Comparison of ENCODE assay signal across 15 cellular contexts in the genomic region with DNA sequence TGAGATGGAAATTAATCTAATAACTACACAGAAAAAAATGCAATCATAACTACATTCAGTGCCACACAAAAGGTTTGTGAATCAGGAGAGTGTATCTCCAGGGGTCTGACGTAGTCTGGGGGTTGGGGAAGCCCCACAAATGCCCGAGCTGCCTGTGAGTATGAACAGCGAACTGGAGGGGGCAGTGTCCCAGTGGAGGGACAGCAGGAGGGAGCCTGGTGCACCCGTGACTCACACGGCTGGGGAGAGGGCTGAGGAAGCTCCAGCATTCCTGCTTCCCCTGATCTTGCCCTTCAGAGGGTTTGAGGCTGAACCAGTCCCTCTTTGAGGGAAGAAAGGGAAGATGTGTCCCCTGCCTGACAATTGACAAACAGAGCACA.
A peak's percentile ranks its signal among the peaks of the same experiment; 100 is the strongest.
DNase-seq lines count a peak whose midpoint lies in the region; ATAC-seq, FAIRE-seq and TF ChIP-seq lines count a peak whose summit lies in the region.
"Had no signal": no experiment of that assay in that cellular context is flagged by ENCODE, and none has a peak within 500 bp of the region (broad histone marks: within the 10 kb centered on the region; RNA-seq: fewer than 3 reads in every experiment).

No MANE protein-coding gene starts in this region.

- H3K4me3 ChIP-seq in A549 (no peak overlapping the region), SJSA1 (no peak overlapping the region), pancreas (no peak overlapping the region)

- intact Hi-C loops in pancreas (cut with DNase I): no loop called here

- 0 out of 3 replicates have a peak overlapping the region, but pooled peaks have one; percentile 21 for H3K4me2 ChIP-seq in A549

- H3K27ac ChIP-seq in A549 (peak overlapping the region in 1 of 2 experiments; percentile 16; a peak in 1 of 6 replicates), SJSA1 (no peak overlapping the region), pancreas (no peak overlapping the region)

- TF ChIP-seq EP300 in A549 (IDR thresholded peaks at IDR 0.05): no peak

- H3K27me3 ChIP-seq in SJSA1 (replicated peaks) (no peaks in the 10 kb centered on the region), pancreas (peaks cover 0 to 7% (median 0%) of the 10 kb centered on the region in 4 donors)

- no peak for TF ChIP-seq POLR2A in A549 (IDR thresholded peaks at IDR 0.05; ENCODE audit: low read length)

- H3K4me1 ChIP-seq in A549 (peaks cover 22% of the 10 kb centered on the region), SJSA1 (replicated peaks) (peaks cover 55% of the 10 kb centered on the region), pancreas (no peaks in the 10 kb centered on the region)

- ATAC-seq in A549 (peak; percentile 83 to 84; a peak in 5 of 6 replicates), GM18511 (IDR thresholded peaks at IDR 0.05; ENCODE audit: unreplicated experiment) (peak; percentile 62), pancreas (no peak)
- ATAC-seq: stimulated activated naive CD8-positive, alpha-beta T cell treated with anti-CD3 and anti-CD28 coated beads, Interleukin-15, amount 100 ng/mL, for 72 hours had no signal

- no peak for TF ChIP-seq CTCF in A549 (IDR thresholded peaks at IDR 0.05)
- TF ChIP-seq CTCF in pancreas (IDR thresholded peaks at IDR 0.05): no peak

- FAIRE-seq in A549 (lab: Jason Lieb, UNC) (no peak), pancreas (lab: Jason Lieb, UNC) (no peak)
- FAIRE-seq: GM12891 had no signal

- 10% methylated on average over 5 of the region's 5 CpGs for WGBS in A549 (ENCODE audit: missing lambda C conversion rate)
- 33 to 47% methylated on average over 5 of the region's 5 CpGs for WGBS in pancreas, 2 donors

- POLR2A ChIA-PET in A549 (lab: Yijun Ruan, JAX): no interaction called here

- TF ChIP-seq RAD21 in A549 (conservative IDR thresholded peaks at IDR 0.05 in 1 of 2, IDR thresholded peaks at IDR 0.05 in 1 of 2): no peak

- H3K36me3 ChIP-seq in SJSA1 (no peaks in the 10 kb centered on the region), pancreas (no peaks in the 10 kb centered on the region)

- no peaks in the 10 kb centered on the region for H3K9me3 ChIP-seq in A549
- H3K9me3 ChIP-seq in SJSA1 (replicated peaks): peaks cover 4% of the 10 kb centered on the region; the same call in 1 of the 2 replicates
- H3K9me3 ChIP-seq in pancreas: no peaks in the 10 kb centered on the region

- DNase-seq in A549 (ENCODE audit: low read depth in 1 of 2, low spot score in 1 of 2) (peak; percentile 22 to 32), SJSA1 (ENCODE audit: low read depth in 1 of 2, low spot score in 2 of 2) (peak; percentile 41 to 69), iPS-NIHi11 (ENCODE audit: low spot score) (peak; percentile 33), pancreas (no peak), HUDEP-2 (lab: John Stamatoyannopoulos, UW; ENCODE audit: unreplicated experiment in 76 of 76) (no peak), cortex of kidney (lab: John Stamatoyannopoulos, UW) (no peak)
- DNase-seq in activated T-cell treated with anti-CD3 and anti-CD28 coated beads, Interleukin-2, amount 50 U/mL, for 1 hour: no peak
- DNase-seq: activated CD4-positive, CD25-positive, alpha-beta regulatory T cell; activated T-cell treated with anti-CD3 and anti-CD28 coated beads, Interleukin-2, amount 50 U/mL, for 48 hours; NCI-H2227 treated with DMSO at 0.1 percent for 48 hours; Right ventricle myocardium superior; stimulated activated CD4-positive, alpha-beta T cell treated with anti-CD3 and anti-CD28 coated beads, Interleukin-4, amount 100 ng/mL, for 1 hour; stimulated activated naive CD8-positive, alpha-beta T cell treated with anti-CD3 and anti-CD28 coated beads, Interleukin-15, amount 100 ng/mL, for 72 hours had no signal

- CTCF ChIA-PET in A549 (lab: Yijun Ruan, JAX): interaction anchor here (0.9 kb wide), 1 partner anchor 21 kb away, joined by 3 read pairs; no protein-coding TSS in a partner anchor

TF ChIP-seq in A549, 52 proteins besides CTCF, POLR2A, EP300 and RAD21:
- TF ChIP-seq CHD2 (IDR thresholded peaks at IDR 0.05; ENCODE audit: low read length, partially characterized antibody) (no peak), HEYL (CRISPR knock-in tag; IDR thresholded peaks at IDR 0.05) (no peak), POLR2AphosphoS2 (conservative IDR thresholded peaks at IDR 0.05; ENCODE audit: low read length) (no peak)
TF ChIP-seq in A549: peak in this region for 0.

Comparison
In these comparisons a context has a peak if more than half of its experiments do, and no peak if none do; other contexts are left out.
1. ATAC-seq: peak in A549 (2 of 2) and GM18511 (single experiment); none in pancreas (0 of 4).
2. DNase-seq: peak in A549 (2 of 2), SJSA1 (2 of 2) and iPS-NIHi11 (single experiment); none in activated T-cell treated with anti-CD3 and anti-CD28 coated beads, Interleukin-2, amount 50 U/mL, for 1 hour (single experiment), pancreas (0 of 6), HUDEP-2 (0 of 76) and cortex of kidney (single experiment).